In the genomic region with DNA sequence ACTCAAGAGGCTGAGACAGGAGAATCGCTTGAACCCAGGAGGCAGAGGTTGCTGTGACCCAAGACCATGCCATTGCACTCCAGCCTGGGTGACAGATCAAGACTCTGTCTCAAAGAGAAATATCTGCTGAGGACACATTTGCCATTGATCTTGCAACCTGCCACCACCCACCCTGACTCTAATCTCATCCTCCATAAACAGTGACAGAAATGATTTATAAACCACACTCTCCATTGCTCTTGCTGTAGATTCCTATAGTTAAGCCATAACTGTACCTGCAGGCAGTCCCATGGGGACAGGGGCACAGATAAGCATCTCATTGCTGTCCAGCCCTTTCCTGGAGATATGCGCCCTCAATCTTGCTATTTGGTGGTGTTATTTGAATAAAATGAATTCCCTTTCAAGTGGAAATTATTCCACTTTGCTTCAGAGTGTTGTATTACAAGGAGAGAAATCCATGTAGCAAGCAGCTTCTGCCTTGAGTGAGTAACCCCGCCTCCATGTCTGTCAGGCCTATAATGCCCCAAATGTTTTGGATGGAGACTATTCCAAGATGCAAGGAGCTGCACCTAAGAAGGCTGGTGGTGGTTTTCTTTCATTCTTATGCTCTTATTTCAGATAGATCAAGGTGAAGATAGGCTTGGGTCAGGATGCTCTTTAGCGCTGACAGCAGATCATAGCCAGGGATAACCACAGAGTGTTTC, we compare ENCODE assay signal across 2 cellular contexts.
TF ChIP-seq lines count a peak whose summit lies in the region.

No MANE protein-coding gene starts in this region.

TF ChIP-seq in SK-N-SH, 30 proteins besides CTCF, POLR2A, EP300 and RAD21:
- TF ChIP-seq, protein P1, sequence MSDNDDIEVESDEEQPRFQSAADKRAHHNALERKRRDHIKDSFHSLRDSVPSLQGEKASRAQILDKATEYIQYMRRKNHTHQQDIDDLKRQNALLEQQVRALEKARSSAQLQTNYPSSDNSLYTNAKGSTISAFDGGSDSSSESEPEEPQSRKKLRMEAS (IDR thresholded peaks at IDR 0.05; ENCODE audit: low read depth): no peak
- TF ChIP-seq, protein P2, sequence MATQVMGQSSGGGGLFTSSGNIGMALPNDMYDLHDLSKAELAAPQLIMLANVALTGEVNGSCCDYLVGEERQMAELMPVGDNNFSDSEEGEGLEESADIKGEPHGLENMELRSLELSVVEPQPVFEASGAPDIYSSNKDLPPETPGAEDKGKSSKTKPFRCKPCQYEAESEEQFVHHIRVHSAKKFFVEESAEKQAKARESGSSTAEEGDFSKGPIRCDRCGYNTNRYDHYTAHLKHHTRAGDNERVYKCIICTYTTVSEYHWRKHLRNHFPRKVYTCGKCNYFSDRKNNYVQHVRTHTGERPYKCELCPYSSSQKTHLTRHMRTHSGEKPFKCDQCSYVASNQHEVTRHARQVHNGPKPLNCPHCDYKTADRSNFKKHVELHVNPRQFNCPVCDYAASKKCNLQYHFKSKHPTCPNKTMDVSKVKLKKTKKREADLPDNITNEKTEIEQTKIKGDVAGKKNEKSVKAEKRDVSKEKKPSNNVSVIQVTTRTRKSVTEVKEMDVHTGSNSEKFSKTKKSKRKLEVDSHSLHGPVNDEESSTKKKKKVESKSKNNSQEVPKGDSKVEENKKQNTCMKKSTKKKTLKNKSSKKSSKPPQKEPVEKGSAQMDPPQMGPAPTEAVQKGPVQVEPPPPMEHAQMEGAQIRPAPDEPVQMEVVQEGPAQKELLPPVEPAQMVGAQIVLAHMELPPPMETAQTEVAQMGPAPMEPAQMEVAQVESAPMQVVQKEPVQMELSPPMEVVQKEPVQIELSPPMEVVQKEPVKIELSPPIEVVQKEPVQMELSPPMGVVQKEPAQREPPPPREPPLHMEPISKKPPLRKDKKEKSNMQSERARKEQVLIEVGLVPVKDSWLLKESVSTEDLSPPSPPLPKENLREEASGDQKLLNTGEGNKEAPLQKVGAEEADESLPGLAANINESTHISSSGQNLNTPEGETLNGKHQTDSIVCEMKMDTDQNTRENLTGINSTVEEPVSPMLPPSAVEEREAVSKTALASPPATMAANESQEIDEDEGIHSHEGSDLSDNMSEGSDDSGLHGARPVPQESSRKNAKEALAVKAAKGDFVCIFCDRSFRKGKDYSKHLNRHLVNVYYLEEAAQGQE (IDR thresholded peaks at IDR 0.05; ENCODE audit: low read depth, low read length): no peak
- TF ChIP-seq, protein P3, sequence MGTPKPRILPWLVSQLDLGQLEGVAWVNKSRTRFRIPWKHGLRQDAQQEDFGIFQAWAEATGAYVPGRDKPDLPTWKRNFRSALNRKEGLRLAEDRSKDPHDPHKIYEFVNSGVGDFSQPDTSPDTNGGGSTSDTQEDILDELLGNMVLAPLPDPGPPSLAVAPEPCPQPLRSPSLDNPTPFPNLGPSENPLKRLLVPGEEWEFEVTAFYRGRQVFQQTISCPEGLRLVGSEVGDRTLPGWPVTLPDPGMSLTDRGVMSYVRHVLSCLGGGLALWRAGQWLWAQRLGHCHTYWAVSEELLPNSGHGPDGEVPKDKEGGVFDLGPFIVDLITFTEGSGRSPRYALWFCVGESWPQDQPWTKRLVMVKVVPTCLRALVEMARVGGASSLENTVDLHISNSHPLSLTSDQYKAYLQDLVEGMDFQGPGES (IDR thresholded peaks at IDR 0.05; ENCODE audit: low read depth, low read length): no peak
- no peak for TF ChIP-seq POLR2AphosphoS5 (IDR thresholded peaks at IDR 0.05; ENCODE audit: low read depth, low read length)
- peak; percentile 40; the same call in 1 of the 2 replicates for TF ChIP-seq GATA2 (CRISPR knock-in tag; IDR thresholded peaks at IDR 0.05)
- TF ChIP-seq YY1 (IDR thresholded peaks at IDR 0.05; ENCODE audit: low read depth): no peak

TF ChIP-seq in SK-N-SH treated with all-trans-retinoic acid at 6 μM for 48 hours, 23 proteins besides CTCF, POLR2A, EP300 and RAD21:
- TF ChIP-seq, protein P4, sequence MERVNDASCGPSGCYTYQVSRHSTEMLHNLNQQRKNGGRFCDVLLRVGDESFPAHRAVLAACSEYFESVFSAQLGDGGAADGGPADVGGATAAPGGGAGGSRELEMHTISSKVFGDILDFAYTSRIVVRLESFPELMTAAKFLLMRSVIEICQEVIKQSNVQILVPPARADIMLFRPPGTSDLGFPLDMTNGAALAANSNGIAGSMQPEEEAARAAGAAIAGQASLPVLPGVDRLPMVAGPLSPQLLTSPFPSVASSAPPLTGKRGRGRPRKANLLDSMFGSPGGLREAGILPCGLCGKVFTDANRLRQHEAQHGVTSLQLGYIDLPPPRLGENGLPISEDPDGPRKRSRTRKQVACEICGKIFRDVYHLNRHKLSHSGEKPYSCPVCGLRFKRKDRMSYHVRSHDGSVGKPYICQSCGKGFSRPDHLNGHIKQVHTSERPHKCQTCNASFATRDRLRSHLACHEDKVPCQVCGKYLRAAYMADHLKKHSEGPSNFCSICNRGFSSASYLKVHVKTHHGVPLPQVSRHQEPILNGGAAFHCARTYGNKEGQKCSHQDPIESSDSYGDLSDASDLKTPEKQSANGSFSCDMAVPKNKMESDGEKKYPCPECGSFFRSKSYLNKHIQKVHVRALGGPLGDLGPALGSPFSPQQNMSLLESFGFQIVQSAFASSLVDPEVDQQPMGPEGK (CRISPR knock-in tag; IDR thresholded peaks at IDR 0.05; ENCODE audit: borderline replicate concordance): no peak
- TF ChIP-seq ARNTL (CRISPR knock-in tag; IDR thresholded peaks at IDR 0.05; ENCODE audit: borderline replicate concordance, low read depth) (no peak), TCF4 (CRISPR knock-in tag; IDR thresholded peaks at IDR 0.05; ENCODE audit: borderline replicate concordance) (no peak), CSDC2 (CRISPR knock-in tag; IDR thresholded peaks at IDR 0.05) (no peak), OSR1 (CRISPR knock-in tag; IDR thresholded peaks at IDR 0.05) (no peak), RARB (CRISPR knock-in tag; IDR thresholded peaks at IDR 0.05) (no peak), ISL1 (CRISPR knock-in tag; IDR thresholded peaks at IDR 0.05) (no peak), ZFP3 (CRISPR knock-in tag; IDR thresholded peaks at IDR 0.05) (no peak), ZNF70 (CRISPR knock-in tag; IDR thresholded peaks at IDR 0.05) (no peak), BACH2 (CRISPR knock-in tag; IDR thresholded peaks at IDR 0.05; ENCODE audit: borderline replicate concordance) (no peak), SNAI2 (CRISPR knock-in tag; IDR thresholded peaks at IDR 0.05) (no peak), ZC3H10 (CRISPR knock-in tag; IDR thresholded peaks at IDR 0.05) (no peak), TOX (CRISPR knock-in tag; IDR thresholded peaks at IDR 0.05; ENCODE audit: borderline replicate concordance) (no peak), PPARA (CRISPR knock-in tag; IDR thresholded peaks at IDR 0.05; ENCODE audit: borderline replicate concordance) (no peak)
- TF ChIP-seq, protein P5, sequence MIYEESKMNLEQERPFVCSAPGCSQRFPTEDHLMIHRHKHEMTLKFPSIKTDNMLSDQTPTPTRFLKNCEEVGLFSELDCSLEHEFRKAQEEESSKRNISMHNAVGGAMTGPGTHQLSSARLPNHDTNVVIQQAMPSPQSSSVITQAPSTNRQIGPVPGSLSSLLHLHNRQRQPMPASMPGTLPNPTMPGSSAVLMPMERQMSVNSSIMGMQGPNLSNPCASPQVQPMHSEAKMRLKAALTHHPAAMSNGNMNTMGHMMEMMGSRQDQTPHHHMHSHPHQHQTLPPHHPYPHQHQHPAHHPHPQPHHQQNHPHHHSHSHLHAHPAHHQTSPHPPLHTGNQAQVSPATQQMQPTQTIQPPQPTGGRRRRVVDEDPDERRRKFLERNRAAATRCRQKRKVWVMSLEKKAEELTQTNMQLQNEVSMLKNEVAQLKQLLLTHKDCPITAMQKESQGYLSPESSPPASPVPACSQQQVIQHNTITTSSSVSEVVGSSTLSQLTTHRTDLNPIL (CRISPR knock-in tag; IDR thresholded peaks at IDR 0.05; ENCODE audit: low read depth): no peak
- TF ChIP-seq, protein P6, sequence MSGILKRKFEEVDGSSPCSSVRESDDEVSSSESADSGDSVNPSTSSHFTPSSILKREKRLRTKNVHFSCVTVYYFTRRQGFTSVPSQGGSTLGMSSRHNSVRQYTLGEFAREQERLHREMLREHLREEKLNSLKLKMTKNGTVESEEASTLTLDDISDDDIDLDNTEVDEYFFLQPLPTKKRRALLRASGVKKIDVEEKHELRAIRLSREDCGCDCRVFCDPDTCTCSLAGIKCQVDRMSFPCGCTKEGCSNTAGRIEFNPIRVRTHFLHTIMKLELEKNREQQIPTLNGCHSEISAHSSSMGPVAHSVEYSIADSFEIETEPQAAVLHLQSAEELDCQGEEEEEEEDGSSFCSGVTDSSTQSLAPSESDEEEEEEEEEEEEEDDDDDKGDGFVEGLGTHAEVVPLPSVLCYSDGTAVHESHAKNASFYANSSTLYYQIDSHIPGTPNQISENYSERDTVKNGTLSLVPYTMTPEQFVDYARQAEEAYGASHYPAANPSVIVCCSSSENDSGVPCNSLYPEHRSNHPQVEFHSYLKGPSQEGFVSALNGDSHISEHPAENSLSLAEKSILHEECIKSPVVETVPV (CRISPR knock-in tag; IDR thresholded peaks at IDR 0.05): no peak
